Comparison of ENCODE assay signal across 28 cellular contexts in genomic region chr7:151894131-151895007, GRCh38. TPM values are rescaled to one million over a fixed set of nuclear protein-coding genes. Genes with fewer than 3 reads are reported as not detected.
A peak's percentile ranks its signal among the peaks of the same experiment; 100 is the strongest.
DNase-seq lines count a peak whose midpoint lies in the region; ATAC-seq and TF ChIP-seq lines count a peak whose summit lies in the region.
"Had no signal": no experiment of that assay in that cellular context is flagged by ENCODE, and none has a peak within 500 bp of the region (broad histone marks: within the 10 kb centered on the region; RNA-seq: fewer than 3 reads in every experiment).

No MANE protein-coding gene starts in this region.

- no peaks in the 10 kb centered on the region for H3K9me3 ChIP-seq in esophagus (ENCODE audit: control insufficient read depth in 2 of 2, insufficient read depth in 1 of 2, low read depth in 1 of 2, low read length in 1 of 2)
- H3K9me3 ChIP-seq in neural progenitor cell (ENCODE audit: low read depth): no peaks in the 10 kb centered on the region
- no peaks in the 10 kb centered on the region for H3K9me3 ChIP-seq in heart right ventricle
- H3K9me3 ChIP-seq: MG63, upper lobe of left lung had no signal

- no peaks in the 10 kb centered on the region for H3K36me3 ChIP-seq in esophagus (ENCODE audit: control insufficient read depth in 2 of 2, insufficient read depth in 2 of 2, low read length in 1 of 2)
- no peaks in the 10 kb centered on the region for H3K36me3 ChIP-seq in neural progenitor cell
- no peaks in the 10 kb centered on the region for H3K36me3 ChIP-seq in heart right ventricle
- H3K36me3 ChIP-seq: MG63, upper lobe of left lung had no signal

- peak overlapping the region; percentile 80 for H3K27ac Mint-ChIP-seq in neural progenitor cell
- H3K27ac Mint-ChIP-seq: activated CD8-positive, alpha-beta memory T cell treated with anti-CD3 and anti-CD28 coated beads, Interleukin-2, amount 10 ng/mL, durations not matched to agents 7 days and 5 days; activated naive CD4-positive, alpha-beta T cell treated with anti-CD3 and anti-CD28 coated beads for 36 hours; activated T-cell treated with anti-CD3 and anti-CD28 coated beads, Interleukin-2, amount 50 U/mL, for 72 hours; CD4-positive, alpha-beta T cell; dendritic cell treated with granulocyte-macrophage colony-stimulating factor and Interleukin-4, amounts not matched to agents 40 ng/mL and 50 ng/mL, for 4 days had no signal

- H3K36me3 Mint-ChIP-seq in neural progenitor cell: no peaks in the 10 kb centered on the region
- H3K36me3 Mint-ChIP-seq: activated CD8-positive, alpha-beta memory T cell treated with anti-CD3 and anti-CD28 coated beads, Interleukin-2, amount 10 ng/mL, durations not matched to agents 7 days and 5 days had no signal

- H3K27me3 Mint-ChIP-seq in neural progenitor cell (ENCODE audit: insufficient read depth, low read depth): peaks cover 22% of the 10 kb centered on the region

- H3K27me3 ChIP-seq in esophagus (ENCODE audit: control insufficient read depth in 1 of 2, insufficient read depth in 2 of 2, low read length in 2 of 2) (no peaks in the 10 kb centered on the region), neural progenitor cell (no peaks in the 10 kb centered on the region), heart right ventricle (peaks cover 0 to 37% (median 14%) of the 10 kb centered on the region in 7 donors)
- H3K27me3 ChIP-seq: upper lobe of left lung had no signal

- H3K4me3 ChIP-seq in esophagus (ENCODE audit: low read depth in 1 of 2, low read length in 2 of 2) (no peak overlapping the region), neural progenitor cell (no peak overlapping the region), heart right ventricle (no peak overlapping the region)
- H3K4me3 ChIP-seq: GM23248, MG63, SK-N-MC, upper lobe of left lung had no signal

- H3K27ac ChIP-seq in esophagus (ENCODE audit: low read depth in 2 of 2, low read length in 1 of 2) (peak overlapping the region; percentile 6 to 28), neural progenitor cell (no peak overlapping the region), heart right ventricle (no peak overlapping the region)
- H3K27ac ChIP-seq: GM23248, SK-N-MC, upper lobe of left lung had no signal

- no peak overlapping the region for H3K9ac ChIP-seq in neural progenitor cell
- H3K9ac ChIP-seq: GM23248 had no signal

- no peaks in the 10 kb centered on the region for H3F3A ChIP-seq in neural progenitor cell (ENCODE audit: low read depth)

- H3K4me3 Mint-ChIP-seq in neural progenitor cell: no peak overlapping the region
- H3K4me3 Mint-ChIP-seq: activated CD8-positive, alpha-beta memory T cell treated with anti-CD3 and anti-CD28 coated beads, Interleukin-2, amount 10 ng/mL, durations not matched to agents 7 days and 5 days; activated naive CD4-positive, alpha-beta T cell treated with anti-CD3 and anti-CD28 coated beads for 36 hours; activated T-cell treated with anti-CD3 and anti-CD28 coated beads, Interleukin-2, amount 50 U/mL, for 72 hours; CD4-positive, alpha-beta T cell; central memory CD8-positive, alpha-beta T cell; dendritic cell treated with granulocyte-macrophage colony-stimulating factor and Interleukin-4, amounts not matched to agents 40 ng/mL and 50 ng/mL, for 4 days had no signal

- no peak for ATAC-seq in heart right ventricle
- no peak for ATAC-seq in GM19452 (IDR thresholded peaks at IDR 0.05; ENCODE audit: unreplicated experiment)
- ATAC-seq: activated CD8-positive, alpha-beta memory T cell treated with anti-CD3 and anti-CD28 coated beads, Interleukin-2, amount 10 ng/mL, durations not matched to agents 7 days and 5 days; activated T-cell treated with anti-CD3 and anti-CD28 coated beads, Interleukin-2, amount 50 U/mL, for 72 hours; PC-3; right cardiac atrium had no signal

- H3K79me2 ChIP-seq in neural progenitor cell (ENCODE audit: low read depth): no peaks in the 10 kb centered on the region

- peaks cover 2% of the 10 kb centered on the region for H3K9me3 Mint-ChIP-seq in neural progenitor cell
- H3K9me3 Mint-ChIP-seq: activated naive CD4-positive, alpha-beta T cell treated with anti-CD3 and anti-CD28 coated beads for 36 hours; activated T-cell treated with anti-CD3 and anti-CD28 coated beads, Interleukin-2, amount 50 U/mL, for 72 hours; CD4-positive, alpha-beta T cell; central memory CD8-positive, alpha-beta T cell; dendritic cell treated with granulocyte-macrophage colony-stimulating factor and Interleukin-4, amounts not matched to agents 40 ng/mL and 50 ng/mL, for 4 days had no signal

- 63 to 72% methylated on average over 37 to 39 of the region's 39 CpGs for WGBS in esophagus, 2 donors
- 86 to 89% methylated on average over 38 to 39 of the region's 39 CpGs for WGBS in heart right ventricle, 2 donors

- DNase-seq in activated effector memory CD4-positive, alpha-beta T cell treated with anti-CD3 and anti-CD28 coated beads, Interleukin-2, amount 50 U/mL, for 16 hours: peak; percentile 47
- no peak for DNase-seq in activated effector memory CD4-positive, alpha-beta T cell treated with Interleukin-2 at 50 U/mL for 16 hours
- no peak for DNase-seq in neural progenitor cell (ENCODE audit: low spot score)
- DNase-seq in HK-2 (ENCODE audit: unreplicated experiment): no peak
- no peak for DNase-seq in heart right ventricle
- no peak for DNase-seq in stimulated activated CD4-positive, alpha-beta T cell treated with anti-CD3 and anti-CD28 coated beads, Interleukin-15, amount 100 ng/mL, for 24 hours
- DNase-seq: activated CD8-positive, alpha-beta memory T cell treated with anti-CD3 and anti-CD28 coated beads, Interleukin-2, amount 10 ng/mL, durations not matched to agents 7 days and 5 days; activated naive CD4-positive, alpha-beta T cell treated with anti-CD3 and anti-CD28 coated beads for 36 hours; activated T-cell treated with anti-CD3 and anti-CD28 coated beads, Interleukin-2, amount 50 U/mL, for 72 hours; CD4-positive, alpha-beta T cell; DND-41; foreskin melanocyte; GF-D8; GM23248; KG1; MG63; NCI-H1105; NCI-H1930; PC-3; right cardiac atrium; stimulated activated CD4-positive, alpha-beta T cell treated with anti-CD3 and anti-CD28 coated beads, Interleukin-2, amount 100 ng/mL, for 48 hours; substantia nigra had no signal

- H3K4me2 ChIP-seq in neural progenitor cell: no peak overlapping the region

- H4K20me1 ChIP-seq in neural progenitor cell (ENCODE audit: low read depth): no peaks in the 10 kb centered on the region

- TF ChIP-seq CTCF in neural progenitor cell (IDR thresholded peaks at IDR 0.05) (no peak), heart right ventricle (IDR thresholded peaks at IDR 0.05) (no peak)

- peaks cover 43% of the 10 kb centered on the region for H3K4me1 Mint-ChIP-seq in neural progenitor cell
- H3K4me1 Mint-ChIP-seq: activated CD8-positive, alpha-beta memory T cell treated with anti-CD3 and anti-CD28 coated beads, Interleukin-2, amount 10 ng/mL, durations not matched to agents 7 days and 5 days; central memory CD8-positive, alpha-beta T cell had no signal

- intact Hi-C loops in heart right ventricle (cut with DNase I): no loop called here

- H2AFZ ChIP-seq in neural progenitor cell (replicated peaks): no peak overlapping the region
- H2AFZ ChIP-seq: GM23248 had no signal

- H3K4me1 ChIP-seq in esophagus (ENCODE audit: control insufficient read depth in 2 of 2, insufficient read depth in 2 of 2, low read length in 1 of 2) (peaks cover 4 to 10% of the 10 kb centered on the region in 2 donors), neural progenitor cell (peaks cover 18% of the 10 kb centered on the region), heart right ventricle (peaks cover 0 to 14% (median 5%) of the 10 kb centered on the region in 9 donors)

RNA-seq across cellular contexts. Expression of gene PRKAG2, which starts 17.5 kb away (rescaled TPM):
- polyA plus RNA-seq in esophagus (10 to 100 TPM in 1 of 2 donors, 1 to 10 TPM in 1; 9.0 to 11.2 TPM), heart right ventricle (10 to 100 TPM; 52.4 to 68.0 TPM)
- total RNA-seq in neural progenitor cell (ENCODE audit: low replicate concordance) (11.1 and 11.4 TPM in 2 replicates), heart right ventricle (100 to 1,000 TPM; 101 to 156 (median 121) TPM)

Comparison
In these comparisons a context has a peak if more than half of its experiments do, and no peak if none do; other contexts are left out.
1. H3K27ac ChIP-seq: peak in esophagus (2 of 2); none in neural progenitor cell (single experiment) and heart right ventricle (0 of 10).